ENCODE assay signal across 20 cellular contexts in genomic region chr4:41734366-41734765, GRCh38. TPM values are rescaled to one million over a fixed set of nuclear protein-coding genes. Genes with fewer than 3 reads are reported as not detected.
DNase-seq lines count a peak whose midpoint lies in the region; ATAC-seq, FAIRE-seq and TF ChIP-seq lines count a peak whose summit lies in the region.
"Had no signal": no experiment of that assay in that cellular context is flagged by ENCODE, and none has a peak within 500 bp of the region (broad histone marks: within the 10 kb centered on the region; RNA-seq: fewer than 3 reads in every experiment).

No MANE protein-coding gene starts in this region.

- H3K4me2 ChIP-seq in A549 (no peak overlapping the region), K562 (ENCODE audit: insufficient read depth, low read length) (no peak overlapping the region)

- TF ChIP-seq CTCF in A549 (IDR thresholded peaks at IDR 0.05) (no peak), NB4 (IDR thresholded peaks at IDR 0.05; ENCODE audit: low read depth, low read length) (no peak), K562 (IDR thresholded peaks at IDR 0.05 in 2 of 3, conservative IDR thresholded peaks at IDR 0.05 in 1 of 3; ENCODE audit: insufficient read depth in 2 of 3, low read depth in 1 of 3, low read length in 3 of 3) (no peak)

- DNase-seq in A549 (ENCODE audit: low read depth in 1 of 2, low spot score in 1 of 2) (no peak), ELR (ENCODE audit: low read depth) (peak; percentile 58), NB4 (ENCODE audit: low read depth) (peak; percentile 9), K562 (ENCODE audit: extremely low read depth in 1 of 4, low spot score in 3 of 4) (no peak), erythroblast (lab: John Stamatoyannopoulos, UW) (no peak), OCI-M2 (lab: John Stamatoyannopoulos, UW; ENCODE audit: unreplicated experiment) (no peak)
- no peak for DNase-seq in activated CD8-positive, alpha-beta memory T cell treated with anti-CD3 and anti-CD28 coated beads, Interleukin-2, amount 10 ng/mL, durations not matched to agents 7 days and 5 days
- DNase-seq in T-helper 2 cell treated with Interferon-gamma antibody and Interleukin-4, amounts not matched to agents 5 μg/mL and 100 μg/mL, for 36 hours (ENCODE audit: low spot score) = no peak
- DNase-seq: ACHN; CD4-positive, CD25-positive, alpha-beta regulatory T cell; DMS79; GF-D8; GOT3; NCI-H1436; NCI-H2029 treated with DMSO at 0.1 percent for 48 hours; NCI-H2227 treated with DMSO at 0.1 percent for 48 hours; NCI-H524 treated with DMSO at 0.1 percent for 48 hours; T-helper 9 cell had no signal

- no peaks in the 10 kb centered on the region for H3K27me3 ChIP-seq in K562 (ENCODE audit: control insufficient read depth in 2 of 2, insufficient read depth in 2 of 2, low read length in 2 of 2)
- H3K27me3 ChIP-seq: SJSA1 had no signal

- CTCF ChIA-PET in A549 (lab: Yijun Ruan, JAX) (no interaction called here), K562 (lab: Yijun Ruan, JAX; ENCODE audit: low intra/inter-chr PET ratio) (no interaction called here)
- CTCF ChIA-PET in activated CD8-positive, alpha-beta memory T cell treated with anti-CD3 and anti-CD28 coated beads, Interleukin-2, amount 10 ng/mL, durations not matched to agents 7 days and 5 days (lab: Charles Lee) = no interaction called here

- H3K9me3 ChIP-seq in A549 (peaks cover 7% of the 10 kb centered on the region; the same call in 2 of the 3 replicates), K562 (replicated peaks; ENCODE audit: control insufficient read depth, insufficient read depth, low read depth, low read length) (no peaks in the 10 kb centered on the region)
- H3K9me3 ChIP-seq: SJSA1 had no signal

- H3K4me1 ChIP-seq in A549 (no peaks in the 10 kb centered on the region), K562 (replicated peaks in 1 of 2; ENCODE audit: control insufficient read depth in 2 of 2, insufficient read depth in 2 of 2, low read length in 2 of 2) (no peaks in the 10 kb centered on the region)
- H3K4me1 ChIP-seq: SJSA1 had no signal

- no peak overlapping the region for H3K9ac ChIP-seq in K562 (ENCODE audit: insufficient read depth in 1 of 2, low read depth in 2 of 2, low read length in 2 of 2)

- BruUV-seq in K562 (replicated peaks; lab: Mats Ljungman, UMichigan) = no TSS peak

- in situ Hi-C loops in K562 (cut with MboI) = no loop called here

- no peak overlapping the region for H2AFZ ChIP-seq in K562 (ENCODE audit: low read depth, low read length)

- no peaks in the 10 kb centered on the region for H3K36me3 Mint-ChIP-seq in activated CD8-positive, alpha-beta memory T cell treated with anti-CD3 and anti-CD28 coated beads, Interleukin-2, amount 10 ng/mL, durations not matched to agents 7 days and 5 days
- H3K36me3 Mint-ChIP-seq in T-helper 2 cell treated with Interferon-gamma antibody and Interleukin-4, amounts not matched to agents 5 μg/mL and 100 μg/mL, for 36 hours (ENCODE audit: low read depth) = no peaks in the 10 kb centered on the region
- H3K36me3 Mint-ChIP-seq: CD4-positive, CD25-positive, alpha-beta regulatory T cell had no signal

- H3K4me1 Mint-ChIP-seq in activated CD8-positive, alpha-beta memory T cell treated with anti-CD3 and anti-CD28 coated beads, Interleukin-2, amount 10 ng/mL, durations not matched to agents 7 days and 5 days = no peaks in the 10 kb centered on the region
- H3K4me1 Mint-ChIP-seq in T-helper 2 cell treated with Interferon-gamma antibody and Interleukin-4, amounts not matched to agents 5 μg/mL and 100 μg/mL, for 36 hours (ENCODE audit: low read depth) = no peaks in the 10 kb centered on the region
- H3K4me1 Mint-ChIP-seq: CD4-positive, CD25-positive, alpha-beta regulatory T cell had no signal

- no peak overlapping the region for H3K27ac Mint-ChIP-seq in activated CD8-positive, alpha-beta memory T cell treated with anti-CD3 and anti-CD28 coated beads, Interleukin-2, amount 10 ng/mL, durations not matched to agents 7 days and 5 days
- H3K27ac Mint-ChIP-seq in T-helper 2 cell treated with Interferon-gamma antibody and Interleukin-4, amounts not matched to agents 5 μg/mL and 100 μg/mL, for 36 hours = no peak overlapping the region
- H3K27ac Mint-ChIP-seq: CD4-positive, CD25-positive, alpha-beta regulatory T cell had no signal

- POLR2A ChIA-PET in A549 (lab: Yijun Ruan, JAX) (no interaction called here), K562 (lab: Yijun Ruan, JAX) (no interaction called here)

- H3K27ac ChIP-seq in A549 (no peak overlapping the region), K562 (ENCODE audit: extremely low read depth, low read depth, low read length) (no peak overlapping the region)
- H3K27ac ChIP-seq: SJSA1 had no signal

- no peaks in the 10 kb centered on the region for H3K9me3 Mint-ChIP-seq in activated CD8-positive, alpha-beta memory T cell treated with anti-CD3 and anti-CD28 coated beads, Interleukin-2, amount 10 ng/mL, durations not matched to agents 7 days and 5 days (ENCODE audit: low read depth)
- H3K9me3 Mint-ChIP-seq in T-helper 2 cell treated with Interferon-gamma antibody and Interleukin-4, amounts not matched to agents 5 μg/mL and 100 μg/mL, for 36 hours = no peaks in the 10 kb centered on the region

- TF ChIP-seq EP300 in A549 (IDR thresholded peaks at IDR 0.05) (no peak), K562 (IDR thresholded peaks at IDR 0.05; ENCODE audit: low read length) (no peak)

- ATAC-seq in A549 (no peak), K562 (no peak)
- no peak for ATAC-seq in activated CD8-positive, alpha-beta memory T cell treated with anti-CD3 and anti-CD28 coated beads, Interleukin-2, amount 10 ng/mL, durations not matched to agents 7 days and 5 days

- no peaks in the 10 kb centered on the region for H4K20me1 ChIP-seq in K562 (replicated peaks; ENCODE audit: control insufficient read depth, insufficient read depth, low read length)

- no peaks in the 10 kb centered on the region for H3K36me3 ChIP-seq in K562 (ENCODE audit: control insufficient read depth, insufficient read depth, low read length)
- H3K36me3 ChIP-seq: SJSA1 had no signal

- H3K27me3 Mint-ChIP-seq in activated CD8-positive, alpha-beta memory T cell treated with anti-CD3 and anti-CD28 coated beads, Interleukin-2, amount 10 ng/mL, durations not matched to agents 7 days and 5 days = peaks cover 14% of the 10 kb centered on the region
- peaks cover 6% of the 10 kb centered on the region for H3K27me3 Mint-ChIP-seq in T-helper 2 cell treated with Interferon-gamma antibody and Interleukin-4, amounts not matched to agents 5 μg/mL and 100 μg/mL, for 36 hours (ENCODE audit: low read depth)

- TF ChIP-seq RAD21 in A549 (conservative IDR thresholded peaks at IDR 0.05 in 1 of 2, IDR thresholded peaks at IDR 0.05 in 1 of 2) (no peak), K562 (CRISPR knock-in tag; conservative IDR thresholded peaks at IDR 0.05 in 1 of 2, IDR thresholded peaks at IDR 0.05 in 1 of 2) (no peak)

- FAIRE-seq in A549 (lab: Jason Lieb, UNC) (no peak), K562 (lab: Jason Lieb, UNC) (no peak)
- FAIRE-seq: GM12891 had no signal

- TF ChIP-seq POLR2A in A549 (IDR thresholded peaks at IDR 0.05; ENCODE audit: low read length) = no peak
- TF ChIP-seq POLR2A in NB4 (IDR thresholded peaks at IDR 0.05; ENCODE audit: extremely low read depth, insufficient read length) = no peak
- TF ChIP-seq POLR2A in K562 (conservative IDR thresholded peaks at IDR 0.05) = no peak
- no peak for TF ChIP-seq POLR2A in erythroblast (IDR thresholded peaks at IDR 0.05; ENCODE audit: low read length)

- H3K79me2 ChIP-seq in K562 (ENCODE audit: control insufficient read depth, insufficient read depth, low read length) = no peaks in the 10 kb centered on the region

- intact Hi-C loops in K562 (cut with micrococcal nuclease) = no loop called here

- 22% methylated on average over 3 of the region's 3 CpGs for WGBS in A549 (ENCODE audit: missing lambda C conversion rate)
- 0% methylated on average over 3 of the region's 3 CpGs for WGBS in K562 (ENCODE audit: insufficient coverage, low coverage, missing lambda C conversion rate)

- H3K4me3 Mint-ChIP-seq in activated CD8-positive, alpha-beta memory T cell treated with anti-CD3 and anti-CD28 coated beads, Interleukin-2, amount 10 ng/mL, durations not matched to agents 7 days and 5 days = no peak overlapping the region
- H3K4me3 Mint-ChIP-seq in T-helper 2 cell treated with Interferon-gamma antibody and Interleukin-4, amounts not matched to agents 5 μg/mL and 100 μg/mL, for 36 hours = no peak overlapping the region
- H3K4me3 Mint-ChIP-seq: CD4-positive, CD25-positive, alpha-beta regulatory T cell had no signal

- no peaks in the 10 kb centered on the region for H3K9me1 ChIP-seq in K562 (ENCODE audit: control insufficient read depth, insufficient read depth, low read length)

- no peak overlapping the region for H3K4me3 ChIP-seq in A549
- no peak overlapping the region for H3K4me3 ChIP-seq in NB4 (ENCODE audit: low read depth, low read length)
- no peak overlapping the region for H3K4me3 ChIP-seq in K562
- H3K4me3 ChIP-seq: SJSA1 had no signal

TF ChIP-seq in K562, 482 proteins besides CTCF, POLR2A, EP300 and RAD21 (continues in another document):
- TF ChIP-seq NBN (IDR thresholded peaks at IDR 0.05; ENCODE audit: low read depth) = no peak

RNA-seq across cellular contexts. Expression of gene PHOX2B, which starts 14.2 kb away (rescaled TPM):
- polyA plus RNA-seq in A549 (2011; rRNA removed) = not detected in 2 replicates
- not detected in 2 replicates for polyA plus RNA-seq in A549 (2012; cell fraction: cytosol; rRNA removed)
- polyA plus RNA-seq in A549 (2012; cell fraction: nucleus; rRNA removed) = not detected in 2 replicates
- polyA plus RNA-seq in A549 (2017; fragmentation: RNase III; extraction: RNeasy Plus Mini Kit Qiagen cat#74134 plus additional on column Dnase treatment) = not detected in 3 replicates
- polyA minus RNA-seq in A549 (2011; rRNA and poly(A)+ RNA removed) = not detected in 2 replicates
- total RNA-seq in K562 (2011; cell fraction: chromatin; rRNA removed; ENCODE audit: low replicate concordance) = not detected in 2 replicates
- not detected in 2 replicates for total RNA-seq in K562 (2011; cell fraction: nucleolus; rRNA removed)
- not detected in 2 replicates for total RNA-seq in K562 (2011; cell fraction: nucleoplasm; rRNA removed)
- not detected in 2 replicates for total RNA-seq in K562 (2014; rRNA removed)
- not detected in 2 replicates for total RNA-seq in K562 (2014; rRNA removed; fragmentation: Illumina TruSeq; extraction: Trizol)
- total RNA-seq in K562 (2015; rRNA removed; fragmentation: Illumina TruSeq; extraction: Trizol) = not detected in 2 replicates
- total RNA-seq in K562 (2021) = not detected in 2 replicates
- not detected in 2 replicates for polyA plus RNA-seq in K562 (2011; rRNA removed)
- not detected in 2 replicates for polyA plus RNA-seq in K562 (2011; cell fraction: cytosol; rRNA removed)
- polyA plus RNA-seq in K562 (2011; cell fraction: nucleus; rRNA removed) = not detected in 2 replicates
- polyA plus RNA-seq in K562 (2012) = not detected in 2 replicates
- polyA plus RNA-seq in K562 (2014; fragmentation: Illumina TruSeq; extraction: Trizol) = not detected in 2 replicates
- polyA plus RNA-seq in K562 (2014; fragmentation: Nextera tagmentation; extraction: Ambion mirVana) = not detected
- not detected in 2 replicates for polyA plus RNA-seq in K562 (2014; rRNA removed)
- polyA minus RNA-seq in K562 (2011; rRNA and poly(A)+ RNA removed) = not detected in 2 replicates
- polyA minus RNA-seq in K562 (2011; cell fraction: cytosol; rRNA and poly(A)+ RNA removed) = not detected in 2 replicates
- polyA minus RNA-seq in K562 (2011; cell fraction: nucleus; rRNA and poly(A)+ RNA removed) = not detected in 2 replicates
- not detected for total RNA-seq in activated CD8-positive, alpha-beta memory T cell treated with anti-CD3 and anti-CD28 coated beads, Interleukin-2, amount 10 ng/mL, durations not matched to agents 7 days and 5 days
- total RNA-seq: CD4-positive, CD25-positive, alpha-beta regulatory T cell; SJSA1 had no signal
- polyA plus RNA-seq: CD4-positive, CD25-positive, alpha-beta regulatory T cell had no signal

Comparison
In these comparisons a context has a peak if more than half of its experiments do, and no peak if none do; other contexts are left out.
1. DNase-seq: peak in ELR (single experiment) and NB4 (single experiment); none in A549 (0 of 2), K562 (0 of 4), activated CD8-positive, alpha-beta memory T cell treated with anti-CD3 and anti-CD28 coated beads, Interleukin-2, amount 10 ng/mL, durations not matched to agents 7 days and 5 days (single experiment), T-helper 2 cell treated with Interferon-gamma antibody and Interleukin-4, amounts not matched to agents 5 μg/mL and 100 μg/mL, for 36 hours (single experiment), erythroblast (0 of 2) and OCI-M2 (single experiment).